Comparison of ENCODE assay signal across 7 cellular contexts in genomic region chr5:102570747-102571146, GRCh38.
"Had no signal": no experiment of that assay in that cellular context is flagged by ENCODE, and none has a peak within 500 bp of the region (broad histone marks: within the 10 kb centered on the region; RNA-seq: fewer than 3 reads in every experiment).

No MANE protein-coding gene starts in this region.

- FAIRE-seq: G401.6, GM12891, GM12892, GM18507, GM19239 had no signal

- DNase-seq: GDM1, GF-D8 had no signal
